11 cellular contexts compared by ENCODE assay signal in genomic region chr2:151730242-151730975, GRCh38. TPM values are rescaled to one million over a fixed set of nuclear protein-coding genes. Genes with fewer than 3 reads are reported as not detected.
DNase-seq lines count a peak whose midpoint lies in the region; ATAC-seq, FAIRE-seq and TF ChIP-seq lines count a peak whose summit lies in the region.
"Had no signal": no experiment of that assay in that cellular context is flagged by ENCODE, and none has a peak within 500 bp of the region (broad histone marks: within the 10 kb centered on the region; RNA-seq: fewer than 3 reads in every experiment).

No MANE protein-coding gene starts in this region.

- intact Hi-C loops in GM12878 (cut with micrococcal nuclease; ENCODE audit: unreplicated experiment), result no loop called here
- intact Hi-C loops in mucosa of descending colon (cut with DNase I, micrococcal nuclease), result no loop called here

- in situ Hi-C loops in GM12878 (cut with MboI), result no loop called here

- no TSS peak for BruUV-seq in GM12878 (replicated peaks; lab: Mats Ljungman, UMichigan)

- CTCF ChIA-PET in GM12878 (lab: Yijun Ruan, JAX), result no interaction called here

- H3K4me1 ChIP-seq in GM12878 (ENCODE audit: control insufficient read depth, insufficient read depth, low read length) (peaks cover 16% of the 10 kb centered on the region), mucosa of descending colon (ENCODE audit: low read depth) (no peaks in the 10 kb centered on the region), tibial nerve (peaks cover 0 to 4% (median 0%) of the 10 kb centered on the region in 4 donors)

- no peaks in the 10 kb centered on the region for H3K27me3 Mint-ChIP-seq in stimulated activated memory B cell treated with anti-CD40 and anti-IgM and Interleukin-4, amounts not matched to agents 10 μg/mL and 1 μg/mL and 100 μg/mL, for 72 hours

- H3K27me3 ChIP-seq in GM12878 (replicated peaks in 1 of 2; ENCODE audit: control insufficient read depth in 2 of 2, insufficient read depth in 2 of 2, low read length in 1 of 2) (no peaks in the 10 kb centered on the region), tibial nerve (no peaks in the 10 kb centered on the region)

- no peaks in the 10 kb centered on the region for H3K9me3 Mint-ChIP-seq in stimulated activated memory B cell treated with anti-CD40 and anti-IgM and Interleukin-4, amounts not matched to agents 10 μg/mL and 1 μg/mL and 100 μg/mL, for 72 hours

- H3K4me3 ChIP-seq in GM12878, result no peak overlapping the region
- H3K4me3 ChIP-seq in mucosa of descending colon, result no peak overlapping the region
- no peak overlapping the region for H3K4me3 ChIP-seq in tibial nerve

- H4K20me1 ChIP-seq in GM12878 (ENCODE audit: control insufficient read depth, insufficient read depth), result no peaks in the 10 kb centered on the region

- H3K9ac ChIP-seq in GM12878 (ENCODE audit: control insufficient read depth, insufficient read depth, low read length), result no peak overlapping the region

- H2AFZ ChIP-seq in GM12878 (ENCODE audit: control insufficient read depth, low read depth, low read length), result no peak overlapping the region

- H3K27ac ChIP-seq in GM12878 (ENCODE audit: control insufficient read depth, insufficient read depth), result no peak overlapping the region
- no peak overlapping the region for H3K27ac ChIP-seq in tibial nerve
- H3K27ac ChIP-seq: 22Rv1 had no signal

- ATAC-seq in HG03025 (IDR thresholded peaks at IDR 0.05; ENCODE audit: low FRiP score, unreplicated experiment) (peak; percentile 58), GM12878 (peak; percentile 58), mucosa of descending colon (no peak)
- ATAC-seq in stimulated activated memory B cell treated with anti-CD40 and anti-IgM and Interleukin-4, amounts not matched to agents 10 μg/mL and 1 μg/mL and 100 μg/mL, for 72 hours, result peak; percentile 79
- ATAC-seq: activated CD4-positive, alpha-beta T cell treated with anti-CD3 and anti-CD28 coated beads for 36 hours had no signal

- POLR2A ChIA-PET in GM12878 (lab: Charles Lee), result interaction anchor here (1.2 kb wide), 1 partner anchor 176 kb away, joined by 6 read pairs; no protein-coding TSS in a partner anchor

- H3K36me3 Mint-ChIP-seq in stimulated activated memory B cell treated with anti-CD40 and anti-IgM and Interleukin-4, amounts not matched to agents 10 μg/mL and 1 μg/mL and 100 μg/mL, for 72 hours, result no peaks in the 10 kb centered on the region

- RAD21 ChIA-PET in GM12878 (lab: Charles Lee; ENCODE audit: unreplicated experiment), result no interaction called here

- peaks cover 26% of the 10 kb centered on the region for H3K4me1 Mint-ChIP-seq in stimulated activated memory B cell treated with anti-CD40 and anti-IgM and Interleukin-4, amounts not matched to agents 10 μg/mL and 1 μg/mL and 100 μg/mL, for 72 hours
- H3K4me1 Mint-ChIP-seq: activated CD4-positive, alpha-beta T cell treated with anti-CD3 and anti-CD28 coated beads for 36 hours had no signal

- 59% methylated on average over 5 of the region's 5 CpGs for WGBS in GM12878 (ENCODE audit: insufficient coverage, insufficient replicate concordance, low lambda C conversion rate, missing lambda C conversion rate)
- 49 to 55% methylated on average over 5 of the region's 5 CpGs for WGBS in tibial nerve, 2 donors

- no peaks in the 10 kb centered on the region for H3K79me2 ChIP-seq in GM12878 (ENCODE audit: control insufficient read depth, insufficient read depth, low read length)

- SMC1A ChIA-PET in GM12878 (lab: Charles Lee; ENCODE audit: uncharacterized antibody, unreplicated experiment), result interaction anchor here (1.6 kb wide), 1 partner anchor 42 kb away, joined by 3 read pairs; no protein-coding TSS in a partner anchor

- no peak overlapping the region for H3K4me3 Mint-ChIP-seq in stimulated activated memory B cell treated with anti-CD40 and anti-IgM and Interleukin-4, amounts not matched to agents 10 μg/mL and 1 μg/mL and 100 μg/mL, for 72 hours
- H3K4me3 Mint-ChIP-seq: activated CD4-positive, alpha-beta T cell treated with anti-CD3 and anti-CD28 coated beads for 36 hours had no signal

- FAIRE-seq in GM12878 (lab: Jason Lieb, UNC), result no peak

- H3K9me3 ChIP-seq in GM12878 (replicated peaks; ENCODE audit: control insufficient read depth, insufficient read depth, low read length), result no peaks in the 10 kb centered on the region
- H3K9me3 ChIP-seq in mucosa of descending colon, result no peaks in the 10 kb centered on the region
- H3K9me3 ChIP-seq in tibial nerve, result no peaks in the 10 kb centered on the region

- H3K36me3 ChIP-seq in GM12878 (ENCODE audit: control insufficient read depth in 2 of 2, insufficient read depth in 2 of 2, low read length in 1 of 2) (no peaks in the 10 kb centered on the region), mucosa of descending colon (ENCODE audit: low read depth) (no peaks in the 10 kb centered on the region), tibial nerve (no peaks in the 10 kb centered on the region)

- TF ChIP-seq EP300 in GM12878 (IDR thresholded peaks at IDR 0.05; ENCODE audit: borderline replicate concordance in 1 of 2, control insufficient read depth in 1 of 2, low read depth in 2 of 2, low read length in 2 of 2) (no peak), tibial nerve (IDR thresholded peaks at IDR 0.05) (no peak)

- no peak for TF ChIP-seq POLR2A in GM12878 (IDR thresholded peaks at IDR 0.05; ENCODE audit: low read depth, low read length)
- TF ChIP-seq POLR2A in tibial nerve (IDR thresholded peaks at IDR 0.05), result no peak

- no peak overlapping the region; the same call in 1 of the 2 replicates for H3K4me2 ChIP-seq in GM12878 (ENCODE audit: control insufficient read depth, insufficient read depth)

- TF ChIP-seq CTCF in GM12878 (IDR thresholded peaks at IDR 0.05 in 2 of 3, conservative IDR thresholded peaks at IDR 0.05 in 1 of 3; ENCODE audit: control insufficient read depth in 2 of 3, extremely low read depth in 1 of 3, insufficient read depth in 1 of 3, low read depth in 3 of 3, low read length in 3 of 3), result no peak
- TF ChIP-seq CTCF in mucosa of descending colon (IDR thresholded peaks at IDR 0.05), result no peak
- no peak for TF ChIP-seq CTCF in tibial nerve (IDR thresholded peaks at IDR 0.05)

- H3K27ac Mint-ChIP-seq in stimulated activated memory B cell treated with anti-CD40 and anti-IgM and Interleukin-4, amounts not matched to agents 10 μg/mL and 1 μg/mL and 100 μg/mL, for 72 hours, result peak overlapping the region; percentile 74
- H3K27ac Mint-ChIP-seq: activated CD4-positive, alpha-beta T cell treated with anti-CD3 and anti-CD28 coated beads for 36 hours had no signal

- no peak for TF ChIP-seq RAD21 in GM12878 (IDR thresholded peaks at IDR 0.05; ENCODE audit: insufficient read depth, low read depth, low read length)

- DNase-seq in NCI-H2029 (lab: John Stamatoyannopoulos, UW), result peak; percentile 20
- DNase-seq in NCI-H2029 treated with DMSO at 0.1 percent for 48 hours (lab: John Stamatoyannopoulos, UW), result no peak
- DNase-seq in GM12878 (ENCODE audit: low read depth, low spot score), result no peak
- DNase-seq in mucosa of descending colon, result no peak
- no peak for DNase-seq in tibial nerve (ENCODE audit: low spot score in 2 of 2)
- no peak for DNase-seq in activated CD4-positive, CD25-positive, alpha-beta regulatory T cell (lab: John Stamatoyannopoulos, UW)
- DNase-seq: activated CD4-positive, alpha-beta T cell treated with anti-CD3 and anti-CD28 coated beads for 36 hours; NK-92 treated with Interleukin-12 subunit alpha and Interleukin-12 subunit beta, amount 100 ng/mL, for 24 hours had no signal

TF ChIP-seq in GM12878, 131 proteins besides CTCF, POLR2A, EP300 and RAD21 (continues in another document):
- TF ChIP-seq IKZF2 (IDR thresholded peaks at IDR 0.05), result 0 out of 4 replicates have a peak, but pooled peaks of 1 of the 2 experiments have one; percentile 22
- TF ChIP-seq CREB1 (IDR thresholded peaks at IDR 0.05; ENCODE audit: low read depth), result peak; percentile 85

RNA-seq across cellular contexts. Expression of gene NEB, which starts 3.9 kb away (rescaled TPM):
- 0.69 and 0.93 TPM in 2 replicates for total RNA-seq in GM12878 (2013; cell fraction: nucleolus; rRNA removed)
- total RNA-seq in GM12878 (2014; rRNA removed) (0.17 and 0.22 TPM in 2 replicates), GM12878 (2014; rRNA removed; fragmentation: Illumina TruSeq; extraction: Trizol) (0.05 and 0.09 TPM in 2 replicates), GM12878 (2021) (0.05 and 0.40 TPM in 2 replicates), mucosa of descending colon (1 to 10 TPM in 1 of 3 donors, under 1 TPM in 2; 0.54 to 1.1 (median 0.82) TPM), tibial nerve (1 to 10 TPM; 1.2 to 2.2 (median 1.5) TPM)
- polyA plus RNA-seq in GM12878 (2011; ENCODE audit: low read depth), result 0.20 TPM
- polyA plus RNA-seq in GM12878 (2011; rRNA removed) (0.11 and 0.20 TPM in 2 replicates), GM12878 (2014; fragmentation: Illumina TruSeq; extraction: Trizol) (0.13 and 0.59 TPM in 2 replicates), GM12878 (2014; fragmentation: Nextera tagmentation; extraction: Ambion mirVana) (under 1 TPM; 0.04 to 0.16 TPM), GM12878 (2014; rRNA removed) (0.05 and 0.15 TPM in 2 replicates), GM12878 (2016; fragmentation: Nextera tagmentation; extraction: Ambion mirVana) (under 1 TPM; 0.50 to 0.77 TPM)
- polyA plus RNA-seq in GM12878 (2011; cell fraction: cytosol; rRNA removed), result 0.03 and 0.16 TPM in 2 replicates
- 0.34 and 0.45 TPM in 2 replicates for polyA plus RNA-seq in GM12878 (2011; cell fraction: nucleus; rRNA removed)
- 0.35 and 0.65 TPM in 2 replicates for polyA plus RNA-seq in GM12878 (2012)
- 0.07 and 0.10 TPM in 2 replicates for polyA minus RNA-seq in GM12878 (2011; rRNA and poly(A)+ RNA removed)
- not detected in 2 replicates for polyA minus RNA-seq in GM12878 (2011; cell fraction: cytosol; rRNA and poly(A)+ RNA removed)
- polyA minus RNA-seq in GM12878 (2011; cell fraction: nucleus; rRNA and poly(A)+ RNA removed), result 0.36 and 0.38 TPM in 2 replicates
